In the genomic region with DNA sequence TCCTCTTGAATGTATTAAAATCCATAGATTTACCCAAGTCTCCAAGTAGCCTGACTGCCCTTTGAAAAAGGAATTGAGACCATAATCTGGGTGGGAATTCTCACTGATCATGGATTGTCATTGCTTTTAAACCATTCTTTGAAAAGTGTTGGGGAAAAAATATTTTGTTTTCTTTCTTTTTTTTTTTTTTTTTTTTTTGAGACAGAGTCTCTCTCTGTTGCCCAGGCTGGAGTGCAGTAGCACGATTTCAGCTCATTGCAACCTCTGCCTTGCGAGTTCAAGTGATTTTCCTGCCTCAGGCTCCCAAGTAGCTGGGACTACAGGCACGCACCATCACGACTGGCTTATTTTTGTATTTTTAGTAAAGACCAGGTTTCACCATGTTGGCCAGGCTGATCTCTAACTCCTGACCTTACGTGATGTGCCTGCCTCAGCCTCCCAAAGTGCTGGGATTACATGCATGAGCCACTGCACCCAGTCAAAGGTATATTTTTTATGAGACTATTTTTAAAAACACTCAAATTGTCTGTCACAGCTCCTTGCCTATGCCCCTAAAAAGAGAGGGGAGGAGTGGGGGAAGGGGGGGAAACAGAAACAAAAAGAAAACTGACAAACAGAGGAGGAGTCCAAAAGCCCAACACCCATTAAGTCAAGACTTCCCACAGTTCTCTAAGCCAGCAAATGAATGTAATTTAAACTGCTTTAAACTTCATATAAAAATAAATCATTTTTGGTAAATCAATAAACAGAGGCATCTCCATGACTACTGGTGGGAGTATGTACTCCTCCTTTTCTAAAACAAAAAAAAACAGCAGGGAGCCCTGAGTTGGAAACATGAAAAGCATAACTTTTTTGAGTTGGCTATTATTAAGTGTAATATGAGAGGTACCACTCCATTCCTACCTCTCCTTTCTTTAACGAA, we compare ENCODE assay signal across 1 cellular context.
TF ChIP-seq lines count a peak whose summit lies in the region.

No MANE protein-coding gene starts in this region.

TF ChIP-seq in K562, 482 proteins besides CTCF, POLR2A, EP300 and RAD21 (continued from another document and continues in another):
- TF ChIP-seq, protein P1, sequence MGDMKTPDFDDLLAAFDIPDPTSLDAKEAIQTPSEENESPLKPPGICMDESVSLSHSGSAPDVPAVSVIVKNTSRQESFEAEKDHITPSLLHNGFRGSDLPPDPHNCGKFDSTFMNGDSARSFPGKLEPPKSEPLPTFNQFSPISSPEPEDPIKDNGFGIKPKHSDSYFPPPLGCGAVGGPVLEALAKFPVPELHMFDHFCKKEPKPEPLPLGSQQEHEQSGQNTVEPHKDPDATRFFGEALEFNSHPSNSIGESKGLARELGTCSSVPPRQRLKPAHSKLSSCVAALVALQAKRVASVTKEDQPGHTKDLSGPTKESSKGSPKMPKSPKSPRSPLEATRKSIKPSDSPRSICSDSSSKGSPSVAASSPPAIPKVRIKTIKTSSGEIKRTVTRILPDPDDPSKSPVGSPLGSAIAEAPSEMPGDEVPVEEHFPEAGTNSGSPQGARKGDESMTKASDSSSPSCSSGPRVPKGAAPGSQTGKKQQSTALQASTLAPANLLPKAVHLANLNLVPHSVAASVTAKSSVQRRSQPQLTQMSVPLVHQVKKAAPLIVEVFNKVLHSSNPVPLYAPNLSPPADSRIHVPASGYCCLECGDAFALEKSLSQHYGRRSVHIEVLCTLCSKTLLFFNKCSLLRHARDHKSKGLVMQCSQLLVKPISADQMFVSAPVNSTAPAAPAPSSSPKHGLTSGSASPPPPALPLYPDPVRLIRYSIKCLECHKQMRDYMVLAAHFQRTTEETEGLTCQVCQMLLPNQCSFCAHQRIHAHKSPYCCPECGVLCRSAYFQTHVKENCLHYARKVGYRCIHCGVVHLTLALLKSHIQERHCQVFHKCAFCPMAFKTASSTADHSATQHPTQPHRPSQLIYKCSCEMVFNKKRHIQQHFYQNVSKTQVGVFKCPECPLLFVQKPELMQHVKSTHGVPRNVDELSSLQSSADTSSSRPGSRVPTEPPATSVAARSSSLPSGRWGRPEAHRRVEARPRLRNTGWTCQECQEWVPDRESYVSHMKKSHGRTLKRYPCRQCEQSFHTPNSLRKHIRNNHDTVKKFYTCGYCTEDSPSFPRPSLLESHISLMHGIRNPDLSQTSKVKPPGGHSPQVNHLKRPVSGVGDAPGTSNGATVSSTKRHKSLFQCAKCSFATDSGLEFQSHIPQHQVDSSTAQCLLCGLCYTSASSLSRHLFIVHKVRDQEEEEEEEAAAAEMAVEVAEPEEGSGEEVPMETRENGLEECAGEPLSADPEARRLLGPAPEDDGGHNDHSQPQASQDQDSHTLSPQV (IDR thresholded peaks at IDR 0.05): no peak
- TF ChIP-seq FOXK2 (conservative IDR thresholded peaks at IDR 0.05 in 1 of 2, IDR thresholded peaks at IDR 0.05 in 1 of 2; ENCODE audit: low read depth in 2 of 2): no peak
- TF ChIP-seq, protein P2, sequence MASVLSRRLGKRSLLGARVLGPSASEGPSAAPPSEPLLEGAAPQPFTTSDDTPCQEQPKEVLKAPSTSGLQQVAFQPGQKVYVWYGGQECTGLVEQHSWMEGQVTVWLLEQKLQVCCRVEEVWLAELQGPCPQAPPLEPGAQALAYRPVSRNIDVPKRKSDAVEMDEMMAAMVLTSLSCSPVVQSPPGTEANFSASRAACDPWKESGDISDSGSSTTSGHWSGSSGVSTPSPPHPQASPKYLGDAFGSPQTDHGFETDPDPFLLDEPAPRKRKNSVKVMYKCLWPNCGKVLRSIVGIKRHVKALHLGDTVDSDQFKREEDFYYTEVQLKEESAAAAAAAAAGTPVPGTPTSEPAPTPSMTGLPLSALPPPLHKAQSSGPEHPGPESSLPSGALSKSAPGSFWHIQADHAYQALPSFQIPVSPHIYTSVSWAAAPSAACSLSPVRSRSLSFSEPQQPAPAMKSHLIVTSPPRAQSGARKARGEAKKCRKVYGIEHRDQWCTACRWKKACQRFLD (CRISPR knock-in tag; IDR thresholded peaks at IDR 0.05): no peak
- TF ChIP-seq ZNF79 (CRISPR knock-in tag; IDR thresholded peaks at IDR 0.05; ENCODE audit: low read depth): no peak
- TF ChIP-seq ZSCAN29 (IDR thresholded peaks at IDR 0.05): no peak
- no peak for TF ChIP-seq ZNF57 (CRISPR knock-in tag; IDR thresholded peaks at IDR 0.05)
- TF ChIP-seq HCFC1 (IDR thresholded peaks at IDR 0.05; ENCODE audit: low read depth, low read length): no peak
- no peak for TF ChIP-seq RBM39 (optimal IDR thresholded peaks at IDR 0.05; ENCODE audit: low read depth, low read length)
- no peak for TF ChIP-seq SIN3B (IDR thresholded peaks at IDR 0.05; ENCODE audit: low read depth)
- TF ChIP-seq NR3C1 (CRISPR knock-in tag; IDR thresholded peaks at IDR 0.05): no peak
- no peak for TF ChIP-seq PURB (CRISPR knock-in tag; IDR thresholded peaks at IDR 0.05; ENCODE audit: low read depth)
- TF ChIP-seq ZNF184 (CRISPR knock-in tag; IDR thresholded peaks at IDR 0.05): no peak
- TF ChIP-seq ERF (CRISPR knock-in tag; IDR thresholded peaks at IDR 0.05): no peak
- no peak for TF ChIP-seq PYGO2 (tag; IDR thresholded peaks at IDR 0.05)
- TF ChIP-seq TEAD2 (tag; IDR thresholded peaks at IDR 0.05): no peak
- TF ChIP-seq, protein P3, sequence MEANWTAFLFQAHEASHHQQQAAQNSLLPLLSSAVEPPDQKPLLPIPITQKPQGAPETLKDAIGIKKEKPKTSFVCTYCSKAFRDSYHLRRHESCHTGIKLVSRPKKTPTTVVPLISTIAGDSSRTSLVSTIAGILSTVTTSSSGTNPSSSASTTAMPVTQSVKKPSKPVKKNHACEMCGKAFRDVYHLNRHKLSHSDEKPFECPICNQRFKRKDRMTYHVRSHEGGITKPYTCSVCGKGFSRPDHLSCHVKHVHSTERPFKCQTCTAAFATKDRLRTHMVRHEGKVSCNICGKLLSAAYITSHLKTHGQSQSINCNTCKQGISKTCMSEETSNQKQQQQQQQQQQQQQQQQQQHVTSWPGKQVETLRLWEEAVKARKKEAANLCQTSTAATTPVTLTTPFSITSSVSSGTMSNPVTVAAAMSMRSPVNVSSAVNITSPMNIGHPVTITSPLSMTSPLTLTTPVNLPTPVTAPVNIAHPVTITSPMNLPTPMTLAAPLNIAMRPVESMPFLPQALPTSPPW (CRISPR knock-in tag; IDR thresholded peaks at IDR 0.05): peak; percentile 41
- no peak for TF ChIP-seq TBP (optimal IDR thresholded peaks at IDR 0.05; ENCODE audit: low read depth, low read length)
- no peak for TF ChIP-seq FOXA1 (IDR thresholded peaks at IDR 0.05; ENCODE audit: borderline replicate concordance)
- 0 out of 2 replicates have a peak, but pooled peaks have one; percentile 26 for TF ChIP-seq ZKSCAN8 (CRISPR knock-in tag; IDR thresholded peaks at IDR 0.05)
- TF ChIP-seq, protein P4, sequence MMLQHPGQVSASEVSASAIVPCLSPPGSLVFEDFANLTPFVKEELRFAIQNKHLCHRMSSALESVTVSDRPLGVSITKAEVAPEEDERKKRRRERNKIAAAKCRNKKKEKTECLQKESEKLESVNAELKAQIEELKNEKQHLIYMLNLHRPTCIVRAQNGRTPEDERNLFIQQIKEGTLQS (IDR thresholded peaks at IDR 0.05): no peak
- TF ChIP-seq, protein P4 (CRISPR knock-in tag; conservative IDR thresholded peaks at IDR 0.05): no peak
- TF ChIP-seq OTX1 (CRISPR knock-in tag; IDR thresholded peaks at IDR 0.05): no peak
- no peak for TF ChIP-seq RBM34 (IDR thresholded peaks at IDR 0.05; ENCODE audit: borderline replicate concordance, insufficient read depth, low read length)
- no peak for TF ChIP-seq PTBP1 (IDR thresholded peaks at IDR 0.05; ENCODE audit: low read depth, low read length)
- TF ChIP-seq ZNF561 (CRISPR knock-in tag; conservative IDR thresholded peaks at IDR 0.05): no peak
- TF ChIP-seq CCAR2 (IDR thresholded peaks at IDR 0.05; ENCODE audit: low read depth, low read length): no peak
- no peak for TF ChIP-seq BDP1 (IDR thresholded peaks at IDR 0.05; ENCODE audit: insufficient read depth, insufficient read length)
- TF ChIP-seq ZFP1 (CRISPR knock-in tag; IDR thresholded peaks at IDR 0.05): no peak
- TF ChIP-seq MIER1 (IDR thresholded peaks at IDR 0.05; ENCODE audit: low read depth): no peak
- peak; percentile 89 for TF ChIP-seq ZNF384 (IDR thresholded peaks at IDR 0.05; ENCODE audit: low read depth, low read length)
- TF ChIP-seq ZFP30 (CRISPR knock-in tag; IDR thresholded peaks at IDR 0.05; ENCODE audit: borderline replicate concordance): no peak
- TF ChIP-seq ZNF444 (CRISPR knock-in tag; IDR thresholded peaks at IDR 0.05): no peak
- TF ChIP-seq ZNF445 (CRISPR knock-in tag; IDR thresholded peaks at IDR 0.05; ENCODE audit: low read depth): no peak
- TF ChIP-seq HNRNPUL1 (IDR thresholded peaks at IDR 0.05; ENCODE audit: low read length): no peak
- no peak for TF ChIP-seq TSC22D4 (tag; IDR thresholded peaks at IDR 0.05)
- TF ChIP-seq STAG1 (CRISPR knock-in tag; IDR thresholded peaks at IDR 0.05; ENCODE audit: borderline replicate concordance): no peak
- no peak for TF ChIP-seq ZNF134 (CRISPR knock-in tag; conservative IDR thresholded peaks at IDR 0.05)
- TF ChIP-seq, protein P5, sequence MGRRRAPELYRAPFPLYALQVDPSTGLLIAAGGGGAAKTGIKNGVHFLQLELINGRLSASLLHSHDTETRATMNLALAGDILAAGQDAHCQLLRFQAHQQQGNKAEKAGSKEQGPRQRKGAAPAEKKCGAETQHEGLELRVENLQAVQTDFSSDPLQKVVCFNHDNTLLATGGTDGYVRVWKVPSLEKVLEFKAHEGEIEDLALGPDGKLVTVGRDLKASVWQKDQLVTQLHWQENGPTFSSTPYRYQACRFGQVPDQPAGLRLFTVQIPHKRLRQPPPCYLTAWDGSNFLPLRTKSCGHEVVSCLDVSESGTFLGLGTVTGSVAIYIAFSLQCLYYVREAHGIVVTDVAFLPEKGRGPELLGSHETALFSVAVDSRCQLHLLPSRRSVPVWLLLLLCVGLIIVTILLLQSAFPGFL (CRISPR knock-in tag; IDR thresholded peaks at IDR 0.05): no peak
- TF ChIP-seq STAT5A (IDR thresholded peaks at IDR 0.05; ENCODE audit: borderline replicate concordance, low read length): peak; percentile 5; the same call in 1 of the 2 replicates
- no peak for TF ChIP-seq ZNF717 (CRISPR knock-in tag; IDR thresholded peaks at IDR 0.05)
- TF ChIP-seq CTBP1 (IDR thresholded peaks at IDR 0.05; ENCODE audit: borderline replicate concordance): no peak
- no peak for TF ChIP-seq ZNF121 (CRISPR knock-in tag; conservative IDR thresholded peaks at IDR 0.05)
- TF ChIP-seq, protein P6, sequence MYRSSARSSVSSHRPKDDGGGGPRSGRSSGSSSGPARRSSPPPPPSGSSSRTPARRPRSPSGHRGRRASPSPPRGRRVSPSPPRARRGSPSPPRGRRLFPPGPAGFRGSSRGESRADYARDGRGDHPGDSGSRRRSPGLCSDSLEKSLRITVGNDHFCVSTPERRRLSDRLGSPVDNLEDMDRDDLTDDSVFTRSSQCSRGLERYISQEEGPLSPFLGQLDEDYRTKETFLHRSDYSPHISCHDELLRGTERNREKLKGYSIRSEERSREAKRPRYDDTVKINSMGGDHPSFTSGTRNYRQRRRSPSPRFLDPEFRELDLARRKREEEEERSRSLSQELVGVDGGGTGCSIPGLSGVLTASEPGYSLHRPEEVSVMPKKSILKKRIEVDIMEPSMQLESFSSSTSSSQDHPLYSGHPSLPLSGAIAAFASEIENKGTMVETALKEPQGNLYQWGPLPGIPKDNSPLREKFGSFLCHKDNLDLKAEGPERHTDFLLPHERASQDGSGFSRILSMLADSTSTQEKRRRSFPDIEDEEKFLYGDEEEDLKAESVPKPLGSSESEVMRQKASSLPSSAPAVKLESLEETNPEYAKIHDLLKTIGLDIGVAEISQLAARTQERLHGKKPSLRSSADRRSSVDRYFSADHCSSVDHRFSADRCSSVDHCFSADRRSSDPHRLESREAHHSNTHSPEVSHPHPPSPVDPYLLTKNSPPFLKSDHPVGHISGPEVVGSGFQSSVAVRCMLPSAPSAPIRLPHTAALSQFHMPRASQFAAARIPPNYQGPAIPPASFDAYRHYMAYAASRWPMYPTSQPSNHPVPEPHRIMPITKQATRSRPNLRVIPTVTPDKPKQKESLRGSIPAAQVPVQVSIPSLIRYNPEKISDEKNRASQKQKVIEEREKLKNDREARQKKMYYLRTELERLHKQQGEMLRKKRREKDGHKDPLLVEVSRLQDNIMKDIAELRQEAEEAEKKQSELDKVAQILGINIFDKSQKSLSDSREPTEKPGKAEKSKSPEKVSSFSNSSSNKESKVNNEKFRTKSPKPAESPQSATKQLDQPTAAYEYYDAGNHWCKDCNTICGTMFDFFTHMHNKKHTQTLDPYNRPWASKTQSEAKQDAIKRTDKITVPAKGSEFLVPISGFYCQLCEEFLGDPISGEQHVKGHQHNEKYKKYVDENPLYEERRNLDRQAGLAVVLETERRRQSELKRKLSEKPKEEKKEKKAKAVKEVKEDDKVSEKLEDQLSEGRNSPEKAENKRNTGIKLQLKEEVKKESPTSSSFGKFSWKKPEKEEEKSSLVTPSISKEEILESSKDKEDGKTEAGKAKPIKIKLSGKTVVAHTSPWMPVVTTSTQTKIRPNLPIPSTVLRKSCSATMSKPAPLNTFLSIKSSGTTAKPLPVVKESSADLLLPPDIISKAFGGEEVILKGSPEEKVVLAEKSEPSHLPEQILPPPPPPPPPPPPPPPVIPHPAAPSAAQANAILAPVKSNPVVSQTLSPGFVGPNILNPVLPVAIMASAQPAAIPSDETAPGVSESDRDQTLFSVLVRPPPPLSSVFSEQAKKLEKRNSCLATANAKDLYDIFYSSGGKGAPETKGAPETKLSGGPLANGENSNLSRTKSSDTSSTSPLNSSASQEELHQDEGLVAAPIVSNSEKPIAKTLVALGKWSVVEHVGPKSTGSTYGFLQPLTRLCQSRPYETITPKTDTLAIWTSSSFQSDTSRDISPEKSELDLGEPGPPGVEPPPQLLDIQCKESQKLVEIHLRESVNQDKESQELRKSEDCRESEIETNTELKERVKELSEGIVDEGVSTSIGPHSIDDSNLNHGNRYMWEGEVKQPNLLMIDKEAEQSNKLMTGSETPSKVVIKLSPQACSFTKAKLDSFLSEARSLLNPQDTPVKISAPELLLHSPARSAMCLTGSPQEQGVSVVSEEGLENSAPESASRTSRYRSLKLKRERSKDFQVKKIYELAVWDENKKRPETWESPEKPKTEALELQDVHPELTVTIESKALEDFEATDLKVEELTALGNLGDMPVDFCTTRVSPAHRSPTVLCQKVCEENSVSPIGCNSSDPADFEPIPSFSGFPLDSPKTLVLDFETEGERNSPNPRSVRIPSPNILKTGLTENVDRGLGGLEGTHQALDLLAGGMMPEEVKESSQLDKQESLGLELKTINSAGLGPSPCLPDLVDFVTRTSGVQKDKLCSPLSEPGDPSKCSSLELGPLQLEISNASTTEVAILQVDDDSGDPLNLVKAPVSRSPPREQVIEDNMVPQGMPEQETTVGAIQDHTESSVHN (IDR thresholded peaks at IDR 0.05; ENCODE audit: borderline replicate concordance in 1 of 2, low read depth in 1 of 2): no peak
- TF ChIP-seq, protein P7, sequence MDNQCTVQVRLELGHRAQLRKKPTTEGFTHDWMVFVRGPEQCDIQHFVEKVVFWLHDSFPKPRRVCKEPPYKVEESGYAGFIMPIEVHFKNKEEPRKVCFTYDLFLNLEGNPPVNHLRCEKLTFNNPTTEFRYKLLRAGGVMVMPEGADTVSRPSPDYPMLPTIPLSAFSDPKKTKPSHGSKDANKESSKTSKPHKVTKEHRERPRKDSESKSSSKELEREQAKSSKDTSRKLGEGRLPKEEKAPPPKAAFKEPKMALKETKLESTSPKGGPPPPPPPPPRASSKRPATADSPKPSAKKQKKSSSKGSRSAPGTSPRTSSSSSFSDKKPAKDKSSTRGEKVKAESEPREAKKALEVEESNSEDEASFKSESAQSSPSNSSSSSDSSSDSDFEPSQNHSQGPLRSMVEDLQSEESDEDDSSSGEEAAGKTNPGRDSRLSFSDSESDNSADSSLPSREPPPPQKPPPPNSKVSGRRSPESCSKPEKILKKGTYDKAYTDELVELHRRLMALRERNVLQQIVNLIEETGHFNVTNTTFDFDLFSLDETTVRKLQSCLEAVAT (IDR thresholded peaks at IDR 0.05): peak in 1 of 2 experiments; percentile 66; a peak in 3 of 4 replicates
